In genomic region chr11:13038366-13038765, GRCh38 we compare ENCODE assay signal across 14 cellular contexts. TPM values are rescaled to one million over a fixed set of nuclear protein-coding genes. Genes with fewer than 3 reads are reported as not detected.
A peak's percentile ranks its signal among the peaks of the same experiment; 100 is the strongest.
DNase-seq lines count a peak whose midpoint lies in the region; ATAC-seq and TF ChIP-seq lines count a peak whose summit lies in the region.
"Had no signal": no experiment of that assay in that cellular context is flagged by ENCODE, and none has a peak within 500 bp of the region (broad histone marks: within the 10 kb centered on the region; RNA-seq: fewer than 3 reads in every experiment).

No MANE protein-coding gene starts in this region.

- no peak for TF ChIP-seq CTCF in foreskin keratinocyte (conservative IDR thresholded peaks at IDR 0.05)
- no peak for TF ChIP-seq CTCF in PC-9 (conservative IDR thresholded peaks at IDR 0.05)

- no peak overlapping the region for H3K4me3 ChIP-seq in PC-9

- H3K27me3 ChIP-seq in foreskin keratinocyte: no peaks in the 10 kb centered on the region
- H3K27me3 ChIP-seq in PC-9 (ENCODE audit: insufficient read depth, low read depth): no peaks in the 10 kb centered on the region

- no peaks in the 10 kb centered on the region for H3K36me3 ChIP-seq in PC-9 (ENCODE audit: low read depth)

- ATAC-seq in activated T-helper 17 cell treated with anti-CD3 and anti-CD28 coated beads, Interleukin-2, amount 50 U/mL, for 72 hours (replicated peaks): peak; percentile 44
- ATAC-seq in foreskin keratinocyte (peak; percentile 84), GM21737 (IDR thresholded peaks at IDR 0.05; ENCODE audit: unreplicated experiment) (no peak)
- ATAC-seq in activated CD4-positive, CD25-positive, alpha-beta regulatory T cell treated with anti-CD3 and anti-CD28 coated beads, Interleukin-2, amount 50 U/mL, for 24 hours: no peak

- no peaks in the 10 kb centered on the region for H3K4me1 Mint-ChIP-seq in activated T-helper 17 cell treated with anti-CD3 and anti-CD28 coated beads, Interleukin-2, amount 50 U/mL, for 72 hours

- no peak overlapping the region for H3K27ac Mint-ChIP-seq in activated T-helper 17 cell treated with anti-CD3 and anti-CD28 coated beads, Interleukin-2, amount 50 U/mL, for 72 hours

- H3K79me2 ChIP-seq in PC-9 (ENCODE audit: low read depth): no peaks in the 10 kb centered on the region

- H3K4me3 Mint-ChIP-seq in activated T-helper 17 cell treated with anti-CD3 and anti-CD28 coated beads, Interleukin-2, amount 50 U/mL, for 72 hours: no peak overlapping the region

- H3K27me3 Mint-ChIP-seq in activated T-helper 17 cell treated with anti-CD3 and anti-CD28 coated beads, Interleukin-2, amount 50 U/mL, for 72 hours: peaks cover 39% of the 10 kb centered on the region

- H2AFZ ChIP-seq in PC-9: no peak overlapping the region

- no peaks in the 10 kb centered on the region for H3K9me3 ChIP-seq in PC-9 (ENCODE audit: insufficient read depth, low read depth)

- peak; percentile 15 for DNase-seq in Daoy (ENCODE audit: low read depth)
- peak; percentile 26 for DNase-seq in HT-29 (ENCODE audit: low spot score)
- peak in 1 of 2 donors; percentile 71 for DNase-seq in foreskin keratinocyte
- DNase-seq in PC-9: no peak
- DNase-seq in AG08395 (ENCODE audit: low spot score): no peak
- DNase-seq: DND-41, HCEC 1CT, NCI-H1105 treated with DMSO at 0.1 percent for 48 hours, NCI-H1930 had no signal

- intact Hi-C loops in PC-9 (cut with micrococcal nuclease; ENCODE audit: unreplicated experiment): no loop called here

- no peaks in the 10 kb centered on the region for H4K20me1 ChIP-seq in PC-9 (ENCODE audit: insufficient read depth)

- H3K4me1 ChIP-seq in foreskin keratinocyte: no peaks in the 10 kb centered on the region
- H3K4me1 ChIP-seq in PC-9 (replicated peaks; ENCODE audit: insufficient read depth): no peaks in the 10 kb centered on the region; the same call in 1 of the 2 replicates

- no peaks in the 10 kb centered on the region for H3K36me3 Mint-ChIP-seq in activated T-helper 17 cell treated with anti-CD3 and anti-CD28 coated beads, Interleukin-2, amount 50 U/mL, for 72 hours (ENCODE audit: low read depth)

- H3K9me3 Mint-ChIP-seq in activated T-helper 17 cell treated with anti-CD3 and anti-CD28 coated beads, Interleukin-2, amount 50 U/mL, for 72 hours: no peaks in the 10 kb centered on the region

- no peaks in the 10 kb centered on the region for H3K9me2 ChIP-seq in PC-9 (ENCODE audit: insufficient read depth)

- H3K4me2 ChIP-seq in PC-9: no peak overlapping the region

- CTCF ChIA-PET in PC-9 (lab: Charles Lee): no interaction called here

- H3K27ac ChIP-seq in foreskin keratinocyte (peak overlapping the region; percentile 12), PC-9 (no peak overlapping the region)
- H3K27ac ChIP-seq: C4-2B had no signal

- no TSS peak for BruUV-seq in PC-9 (replicated peaks; lab: Mats Ljungman, UMichigan)

- POLR2A ChIA-PET in PC-9 (lab: Charles Lee; ENCODE audit: unreplicated experiment): no interaction called here

- no peaks in the 10 kb centered on the region for H3F3A ChIP-seq in PC-9 (ENCODE audit: insufficient read depth, low read depth)

RNA-seq across cellular contexts. Expression of gene RASSF10, which starts 29.2 kb away (rescaled TPM):
- 0.27 and 3.4 TPM in 2 replicates for total RNA-seq in Daoy (2014; rRNA removed; shearing (Covaris generic))
- 32.4 and 33.8 TPM in 2 replicates for total RNA-seq in HT-29 (2014; rRNA removed; shearing (Covaris generic))
- not detected for total RNA-seq in activated T-helper 17 cell treated with anti-CD3 and anti-CD28 coated beads, Interleukin-2, amount 50 U/mL, for 72 hours
- total RNA-seq in foreskin keratinocyte (1.2 and 3.6 TPM in 2 replicates), PC-9 (2021) (0.35 and 0.55 TPM in 2 replicates)
- polyA plus RNA-seq in foreskin keratinocyte: 1.1 and 2.4 TPM in 2 replicates
- total RNA-seq: OCI-LY7 had no signal

Comparison
In these comparisons a context has a peak if more than half of its experiments do, and no peak if none do; other contexts are left out.
1. DNase-seq: peak in Daoy (single experiment) and HT-29 (single experiment); none in PC-9 (0 of 2) and AG08395 (single experiment).
2. ATAC-seq: peak in activated T-helper 17 cell treated with anti-CD3 and anti-CD28 coated beads, Interleukin-2, amount 50 U/mL, for 72 hours (single experiment) and foreskin keratinocyte (single experiment); none in activated CD4-positive, CD25-positive, alpha-beta regulatory T cell treated with anti-CD3 and anti-CD28 coated beads, Interleukin-2, amount 50 U/mL, for 24 hours (0 of 2) and GM21737 (single experiment).